Comparison of ENCODE assay signal across 8 cellular contexts in the genomic region with DNA sequence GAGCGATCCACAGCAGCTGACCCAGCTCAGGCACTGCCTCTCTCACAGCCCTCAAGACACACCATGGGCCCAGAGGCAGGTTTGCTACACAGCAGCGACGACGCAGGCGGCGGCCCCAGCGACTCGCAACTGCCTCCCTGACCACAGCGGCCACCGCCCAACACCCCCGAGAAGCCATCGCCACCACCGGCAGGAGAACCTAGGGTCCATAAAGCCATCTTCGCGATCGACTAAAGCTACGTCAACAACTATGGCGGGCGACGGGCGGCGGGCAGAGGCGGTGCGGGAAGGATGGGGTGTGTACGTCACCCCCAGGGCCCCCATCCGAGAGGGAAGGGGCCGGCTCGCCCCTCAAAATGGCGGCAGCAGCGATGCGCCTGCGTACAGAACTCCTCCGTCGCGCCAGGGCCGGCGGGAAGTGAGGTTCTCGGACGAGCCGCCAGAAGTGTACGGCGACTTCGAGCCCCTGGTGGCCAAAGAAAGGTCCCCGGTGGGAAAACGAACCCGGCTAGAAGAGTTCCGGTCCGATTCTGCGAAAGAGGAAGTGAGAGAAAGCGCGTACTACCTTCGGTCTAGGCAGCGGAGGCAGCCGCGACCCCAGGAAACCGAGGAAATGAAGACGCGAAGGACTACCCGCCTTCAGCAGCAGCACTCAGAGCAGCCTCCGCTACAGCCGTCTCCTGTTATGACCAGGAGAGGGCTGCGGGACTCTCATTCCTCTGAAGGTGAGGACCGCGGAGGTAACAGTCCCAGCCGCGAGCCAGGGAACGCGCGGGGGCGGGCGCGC. TPM values are rescaled to one million over a fixed set of nuclear protein-coding genes. Genes with fewer than 3 reads are reported as not detected.
DNase-seq lines count a peak whose midpoint lies in the region; ATAC-seq, FAIRE-seq and TF ChIP-seq lines count a peak whose summit lies in the region.

A gene with protein sequence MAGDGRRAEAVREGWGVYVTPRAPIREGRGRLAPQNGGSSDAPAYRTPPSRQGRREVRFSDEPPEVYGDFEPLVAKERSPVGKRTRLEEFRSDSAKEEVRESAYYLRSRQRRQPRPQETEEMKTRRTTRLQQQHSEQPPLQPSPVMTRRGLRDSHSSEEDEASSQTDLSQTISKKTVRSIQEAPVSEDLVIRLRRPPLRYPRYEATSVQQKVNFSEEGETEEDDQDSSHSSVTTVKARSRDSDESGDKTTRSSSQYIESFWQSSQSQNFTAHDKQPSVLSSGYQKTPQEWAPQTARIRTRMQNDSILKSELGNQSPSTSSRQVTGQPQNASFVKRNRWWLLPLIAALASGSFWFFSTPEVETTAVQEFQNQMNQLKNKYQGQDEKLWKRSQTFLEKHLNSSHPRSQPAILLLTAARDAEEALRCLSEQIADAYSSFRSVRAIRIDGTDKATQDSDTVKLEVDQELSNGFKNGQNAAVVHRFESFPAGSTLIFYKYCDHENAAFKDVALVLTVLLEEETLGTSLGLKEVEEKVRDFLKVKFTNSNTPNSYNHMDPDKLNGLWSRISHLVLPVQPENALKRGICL (plus strand): TSS at position 33 of the 787 bp plus-strand sequence. CDS start 218 bp downstream, at position 251.

- peaks cover 34% of the 10 kb centered on the region for H3K79me2 ChIP-seq in HepG2 (ENCODE audit: insufficient read depth, low read length)

- H3K27ac ChIP-seq in CD4-positive, alpha-beta T cell (ENCODE audit: low read depth, low read length): peak within 1 kb of the TSS; percentile 99
- H3K27ac ChIP-seq in HepG2 (ENCODE audit: extremely low read length, insufficient read depth, low read length): peak within 1 kb of the TSS; percentile 97

- peaks cover 2 to 6% of the 10 kb centered on the region in 2 experiments; a peak in 3 of 5 replicates for H3K36me3 ChIP-seq in HepG2 (replicated peaks in 1 of 2; ENCODE audit: control insufficient read depth in 1 of 2, insufficient read depth in 2 of 2, low read length in 2 of 2)

- peak within 1 kb of the TSS; percentile 100 for H3K27ac Mint-ChIP-seq in CD4-positive, alpha-beta T cell

- CTCF ChIA-PET in CD4-positive, alpha-beta T cell (lab: Charles Lee): interaction anchor here (1.3 to 2.7 kb wide), 4 partner anchors 16 to 173 kb away, joined by 3 to 20 read pairs (median 8); a partner anchor contains a TSS
- CTCF ChIA-PET in HepG2 (lab: Yijun Ruan, JAX; ENCODE audit: low intra/inter-chr PET ratio, low total read pairs): interaction anchor here (1.4 kb wide), 1 partner anchor 14 kb away, joined by 4 read pairs; no protein-coding TSS in a partner anchor

- peak within 1 kb of the TSS; percentile 93 for H3K9ac ChIP-seq in HepG2 (ENCODE audit: insufficient read depth, low read depth, low read length)

- peak; percentile 83 for TF ChIP-seq POLR2A in HepG2 (IDR thresholded peaks at IDR 0.05; ENCODE audit: insufficient read depth in 1 of 2, low read depth in 2 of 2, low read length in 2 of 2)

- H4K20me1 ChIP-seq in HepG2 (ENCODE audit: insufficient read depth, low read length): no peaks in the 10 kb centered on the region

- in situ Hi-C loops in HepG2 (cut with HindIII; ENCODE audit: extremely low pct_ligation_motif_present, low pct_unique_long_range_greater_than_20kb): no loop called here

- peaks cover 27% of the 10 kb centered on the region for H3K4me1 ChIP-seq in HepG2 (ENCODE audit: insufficient read depth, low read length)

- H3K4me3 Mint-ChIP-seq in CD4-positive, alpha-beta T cell: peak within 1 kb of the TSS; percentile 98

- TF ChIP-seq RAD21 in HepG2 (CRISPR knock-in tag; IDR thresholded peaks at IDR 0.05): peak; percentile 64

- no peaks in the 10 kb centered on the region for H3K27me3 ChIP-seq in CD4-positive, alpha-beta T cell (ENCODE audit: control insufficient read depth, insufficient read depth, low read length)
- H3K27me3 ChIP-seq in HepG2 (ENCODE audit: control insufficient read depth in 1 of 2, insufficient read depth in 2 of 2, low read length in 2 of 2): no peaks in the 10 kb centered on the region; a peak in 1 of 5 replicates

- peak within 1 kb of the TSS; percentile 98 for H3K4me2 ChIP-seq in HepG2 (ENCODE audit: low read depth, low read length)

- peak; percentile 73 for ATAC-seq in CD4-positive, alpha-beta T cell (ENCODE audit: poor library complexity)
- peak; percentile 79 for ATAC-seq in GM19397 (IDR thresholded peaks at IDR 0.05; ENCODE audit: unreplicated experiment)
- peak; percentile 73 for ATAC-seq in HG03571 (IDR thresholded peaks at IDR 0.05; ENCODE audit: unreplicated experiment)
- ATAC-seq in HepG2: peak; percentile 82

- POLR2A ChIA-PET in CD4-positive, alpha-beta T cell (lab: Charles Lee): interaction anchor here (0.5 to 4.7 kb wide), 36 partner anchors 8 to 1208 kb away, joined by 3 to 113 read pairs (median 4); a partner anchor contains a TSS
- POLR2A ChIA-PET in HepG2 (lab: Yijun Ruan, JAX): interaction anchor here (0.8 to 2.9 kb wide), 7 partner anchors 8 to 275 kb away, joined by 3 to 23 read pairs (median 7); a partner anchor contains a TSS

- TF ChIP-seq CTCF in CD4-positive, alpha-beta T cell (IDR thresholded peaks at IDR 0.05): peak; percentile 16
- peak; percentile 57 for TF ChIP-seq CTCF in HepG2 (CRISPR knock-in tag; IDR thresholded peaks at IDR 0.05)

- FAIRE-seq in HepG2 (lab: Jason Lieb, UNC): no peak

- H2AFZ ChIP-seq in HepG2 (ENCODE audit: low read length): no peak within 1 kb of the TSS

- no peaks in the 10 kb centered on the region for H3K27me3 Mint-ChIP-seq in CD4-positive, alpha-beta T cell

- H3K9me3 ChIP-seq in CD4-positive, alpha-beta T cell (ENCODE audit: control insufficient read depth, low read length): no peaks in the 10 kb centered on the region
- no peaks in the 10 kb centered on the region for H3K9me3 ChIP-seq in HepG2 (ENCODE audit: low read length)

- no peaks in the 10 kb centered on the region for H3K9me3 Mint-ChIP-seq in CD4-positive, alpha-beta T cell

- DNase-seq in CD4-positive, alpha-beta T cell: peak; percentile 95 to 97 (median 96)
- peak; percentile 98 for DNase-seq in NCI-H774 (lab: John Stamatoyannopoulos, UW)
- peak; percentile 93 to 95 for DNase-seq in activated CD4-positive, alpha-beta T cell treated with anti-CD3 and anti-CD28 coated beads, Interleukin-2, amount 50 U/mL, for 4 hours
- peak; percentile 99 for DNase-seq in dermis blood vessel endothelial cell
- DNase-seq in HepG2 (ENCODE audit: low spot score): peak; percentile 93
- DNase-seq in stimulated activated CD4-positive, alpha-beta T cell treated with anti-CD3 and anti-CD28 coated beads, Interleukin-4, amount 100 ng/mL, for 1 hour: peak; percentile 95

- H3K36me3 Mint-ChIP-seq in CD4-positive, alpha-beta T cell (ENCODE audit: low read depth): peaks cover 61% of the 10 kb centered on the region

- H3K4me1 Mint-ChIP-seq in CD4-positive, alpha-beta T cell (ENCODE audit: low read depth): peaks cover 60% of the 10 kb centered on the region

- BruUV-seq in HepG2 (replicated peaks; lab: Mats Ljungman, UMichigan): TSS peak; percentile 50

- peak within 1 kb of the TSS; percentile 82 to 92 (median 90) for H3K4me3 ChIP-seq in HepG2 (replicated peaks in 1 of 3; ENCODE audit: insufficient read depth in 1 of 3, low read depth in 2 of 3, low read length in 3 of 3)

- intact Hi-C loops in CD4-positive, alpha-beta T cell (cut with DNase I, micrococcal nuclease): loop anchor here (1.0 to 10.0 kb wide), 5 partner anchors 72 to 1212 kb away; a partner anchor contains a TSS
- intact Hi-C loops in HepG2 (cut with micrococcal nuclease; ENCODE audit: unreplicated experiment): loop anchor here (1.0 to 5.0 kb wide), 3 partner anchors 14 to 285 kb away; a partner anchor contains a TSS

- TF ChIP-seq EP300 in HepG2 (IDR thresholded peaks at IDR 0.05; ENCODE audit: low read depth in 2 of 2, low read length in 2 of 2) (no peak; a peak in 2 of 4 replicates), HepG2 (CRISPR knock-in tag; IDR thresholded peaks at IDR 0.05; ENCODE audit: borderline replicate concordance) (no peak; the same call in 1 of the 2 replicates)

- WGBS in HepG2 (ENCODE audit: low lambda C conversion rate): under 1% methylated on average over 33 of the region's 72 CpGs

RNA-seq across cellular contexts. Expression of the gene that starts here (rescaled TPM):
- 10 to 100 TPM; 93.8 to 94.4 TPM for total RNA-seq in CD4-positive, alpha-beta T cell
- total RNA-seq in dermis blood vessel endothelial cell: 36.4 and 48.3 TPM in 2 replicates
- total RNA-seq in HepG2 (2016; rRNA removed; fragmentation: Illumina TruSeq; extraction: Trizol): 23.8 and 29.0 TPM in 2 replicates
- 2.9 and 4.9 TPM in 2 replicates for total RNA-seq in HepG2 (2016; cell fraction: cytosol; rRNA removed; fragmentation: Illumina TruSeq; extraction: Trizol; ENCODE audit: low read depth)
- total RNA-seq in HepG2 (2016; cell fraction: insoluble cytoplasmic fraction; rRNA removed; fragmentation: Illumina TruSeq; extraction: Trizol): 22.6 and 28.8 TPM in 2 replicates
- 8.4 and 9.9 TPM in 2 replicates for total RNA-seq in HepG2 (2016; cell fraction: membrane; rRNA removed; fragmentation: Illumina TruSeq; extraction: Trizol)
- total RNA-seq in HepG2 (2016; cell fraction: nucleus; rRNA removed; fragmentation: Illumina TruSeq; extraction: Trizol): 23.9 and 31.3 TPM in 2 replicates
- polyA plus RNA-seq in HepG2 (2011; rRNA removed): 15.6 and 16.0 TPM in 2 replicates
- 7.5 and 11.9 TPM in 2 replicates for polyA plus RNA-seq in HepG2 (2011; cell fraction: cytosol; rRNA removed)
- polyA plus RNA-seq in HepG2 (2011; cell fraction: nucleus; rRNA removed): 3.4 and 3.6 TPM in 2 replicates
- 16.9 and 19.3 TPM in 2 replicates for polyA plus RNA-seq in HepG2 (2012)
- 2.0 and 2.1 TPM in 2 replicates for polyA plus RNA-seq in HepG2 (2016; cell fraction: cytosol; fragmentation: Illumina TruSeq; extraction: Trizol; ENCODE audit: low read depth)
- polyA plus RNA-seq in HepG2 (2016; cell fraction: insoluble cytoplasmic fraction; fragmentation: Illumina TruSeq; extraction: Trizol; ENCODE audit: low read depth): 20.7 and 24.1 TPM in 2 replicates
- 6.6 and 6.9 TPM in 2 replicates for polyA plus RNA-seq in HepG2 (2016; cell fraction: membrane; fragmentation: Illumina TruSeq; extraction: Trizol; ENCODE audit: low read depth)
- polyA plus RNA-seq in HepG2 (2016; cell fraction: nucleus; fragmentation: Illumina TruSeq; extraction: Trizol; ENCODE audit: insufficient read depth, low read depth): 27.6 and 31.5 TPM in 2 replicates
- polyA minus RNA-seq in HepG2 (2011; rRNA and poly(A)+ RNA removed; ENCODE audit: low replicate concordance): 15.0 and 31.6 TPM in 2 replicates
- 18.4 and 19.5 TPM in 2 replicates for polyA minus RNA-seq in HepG2 (2011; cell fraction: cytosol; rRNA and poly(A)+ RNA removed)
- polyA minus RNA-seq in HepG2 (2011; cell fraction: nucleus; rRNA and poly(A)+ RNA removed): 13.9 and 15.2 TPM in 2 replicates

Comparison
In these comparisons a context has a peak if more than half of its experiments do, and no peak if none do; other contexts are left out.
1. Peak in every context shown above with its lines: DNase-seq, ATAC-seq, H3K4me3 ChIP-seq and H3K27ac ChIP-seq.